In the genomic region with DNA sequence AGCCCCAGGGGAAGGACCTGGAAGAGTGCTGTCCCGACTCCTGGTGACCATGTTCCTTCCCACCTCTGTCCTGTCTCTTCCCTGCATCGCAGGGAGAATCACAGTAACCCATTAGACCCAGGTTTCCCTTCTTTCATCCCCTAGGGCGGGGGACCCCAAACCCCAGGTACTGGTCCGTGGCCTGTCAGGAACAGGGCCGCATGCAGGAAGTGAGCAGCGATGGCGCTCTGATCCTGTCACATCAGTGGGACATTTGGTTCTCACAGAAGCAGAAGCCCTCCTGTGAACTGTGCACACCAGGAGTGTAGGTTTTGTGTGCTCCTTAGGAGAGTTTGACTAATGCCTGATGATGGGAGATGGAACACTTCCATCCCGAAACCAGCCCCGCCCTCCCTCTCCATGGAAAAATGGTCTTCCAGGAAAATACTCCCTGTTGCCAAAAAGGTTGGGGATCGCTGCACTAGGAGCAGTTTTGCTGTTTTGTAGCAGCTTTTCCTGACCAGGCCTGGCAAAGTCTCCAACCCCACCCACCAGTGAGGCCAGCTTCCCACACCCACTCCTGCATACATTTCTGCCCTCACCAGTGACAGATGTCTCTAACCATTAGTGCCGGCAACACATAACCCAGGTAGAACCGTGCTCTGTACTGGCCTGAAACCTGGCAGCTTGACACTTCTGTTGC, we compare ENCODE assay signal across 9 cellular contexts. TPM values are rescaled to one million over a fixed set of nuclear protein-coding genes. Genes with fewer than 3 reads are reported as not detected.
DNase-seq lines count a peak whose midpoint lies in the region; TF ChIP-seq lines count a peak whose summit lies in the region.
"Had no signal": no experiment of that assay in that cellular context is flagged by ENCODE, and none has a peak within 500 bp of the region (broad histone marks: within the 10 kb centered on the region; RNA-seq: fewer than 3 reads in every experiment).

No MANE protein-coding gene starts in this region.

- H3K9ac ChIP-seq in GM23248, result peak overlapping the region; percentile 84
- no peak overlapping the region for H3K9ac ChIP-seq in neural progenitor cell

- no peak overlapping the region for H2AFZ ChIP-seq in GM23248
- no peak overlapping the region for H2AFZ ChIP-seq in neural progenitor cell (replicated peaks)

- H3K27ac ChIP-seq in 22Rv1, result peak overlapping the region; percentile 98; the same call in 1 of the 2 replicates
- peak overlapping the region; percentile 99 for H3K27ac ChIP-seq in GM23248
- peak overlapping the region; percentile 98 to 100 for H3K27ac ChIP-seq in coronary artery
- no peak overlapping the region for H3K27ac ChIP-seq in neural progenitor cell

- H3K4me2 ChIP-seq in GM23248 (ENCODE audit: unreplicated experiment), result peak overlapping the region; percentile 28
- no peak overlapping the region for H3K4me2 ChIP-seq in neural progenitor cell

- H3K4me1 Mint-ChIP-seq in neural progenitor cell, result peaks cover 62% of the 10 kb centered on the region

- peaks cover 13% of the 10 kb centered on the region for H3K27me3 Mint-ChIP-seq in neural progenitor cell (ENCODE audit: insufficient read depth, low read depth)

- H3K4me3 ChIP-seq in GM23248 (no peak overlapping the region), coronary artery (peak overlapping the region; percentile 28), neural progenitor cell (no peak overlapping the region)

- H3K79me2 ChIP-seq in GM23248 (ENCODE audit: insufficient read depth) (peaks cover 61% of the 10 kb centered on the region), neural progenitor cell (ENCODE audit: low read depth) (peaks cover 30% of the 10 kb centered on the region)

- H3F3A ChIP-seq in GM23248 (ENCODE audit: insufficient read depth), result peaks cover 29% of the 10 kb centered on the region
- peaks cover 31% of the 10 kb centered on the region for H3F3A ChIP-seq in neural progenitor cell (ENCODE audit: low read depth)

- H3K9me3 ChIP-seq in GM23248 (ENCODE audit: low read depth) (no peaks in the 10 kb centered on the region), neural progenitor cell (ENCODE audit: low read depth) (no peaks in the 10 kb centered on the region)
- H3K9me3 ChIP-seq: Caco-2 had no signal

- peaks cover 10% of the 10 kb centered on the region for H3K36me3 Mint-ChIP-seq in neural progenitor cell

- H3K4me1 ChIP-seq in GM23248 (ENCODE audit: insufficient read depth) (peaks cover 27% of the 10 kb centered on the region), neural progenitor cell (peaks cover 21% of the 10 kb centered on the region)

- 45 to 46% methylated on average over 12 of the region's 12 CpGs for WGBS in GM23248 (ENCODE audit: low coverage in 1 of 2, low lambda C conversion rate in 2 of 2, missing lambda C conversion rate in 2 of 2), 2 experiments

- H3K9me3 Mint-ChIP-seq in neural progenitor cell, result no peaks in the 10 kb centered on the region

- H4K20me1 ChIP-seq in GM23248 (ENCODE audit: insufficient read depth) (no peaks in the 10 kb centered on the region), neural progenitor cell (ENCODE audit: low read depth) (peaks cover 44% of the 10 kb centered on the region)

- DNase-seq in GM23248 (peak; percentile 55), coronary artery (ENCODE audit: low spot score) (no peak), neural progenitor cell (ENCODE audit: low spot score) (no peak), NCI-H1092 treated with DMSO at 0.1 percent for 48 hours (lab: John Stamatoyannopoulos, UW) (no peak), NCI-H1048 (lab: John Stamatoyannopoulos, UW) (no peak), NCI-H82 (lab: John Stamatoyannopoulos, UW) (no peak)
- DNase-seq in stimulated activated CD4-positive, alpha-beta T cell treated with anti-CD3 and anti-CD28 coated beads, Interleukin-4, amount 100 ng/mL, for 24 hours, result no peak
- DNase-seq: Caco-2 had no signal

- peak overlapping the region; percentile 43 for H3K4me3 Mint-ChIP-seq in neural progenitor cell

- H3K27me3 ChIP-seq in GM23248 (replicated peaks; ENCODE audit: insufficient read depth) (no peaks in the 10 kb centered on the region), neural progenitor cell (no peaks in the 10 kb centered on the region)

- no peaks in the 10 kb centered on the region for H3K36me3 ChIP-seq in GM23248 (ENCODE audit: low read depth)
- no peaks in the 10 kb centered on the region for H3K36me3 ChIP-seq in neural progenitor cell

- in situ Hi-C loops in GM23248 (cut with MboI), result no loop called here

- H3K27ac Mint-ChIP-seq in neural progenitor cell, result peak overlapping the region; percentile 85

- no peaks in the 10 kb centered on the region for H3K9me2 ChIP-seq in GM23248 (ENCODE audit: insufficient read depth)

- TF ChIP-seq CTCF in 22Rv1 (IDR thresholded peaks at IDR 0.05) (no peak), coronary artery (IDR thresholded peaks at IDR 0.05) (no peak), neural progenitor cell (IDR thresholded peaks at IDR 0.05) (no peak)

RNA-seq across cellular contexts. Expression of a gene that starts 10.5 kb away (rescaled TPM):
- total RNA-seq in GM23248 (2014; rRNA removed; shearing (Covaris generic)), result 3.7 and 6.2 TPM in 2 replicates
- polyA plus RNA-seq in GM23248 (2016; fragmentation: Nextera tagmentation; extraction: Ambion mirVana), result 6.2 and 8.2 TPM in 2 replicates
- 2.2 and 11.1 TPM in 2 replicates for total RNA-seq in neural progenitor cell (ENCODE audit: low replicate concordance)

RNA-seq across cellular contexts. Expression of a gene that starts 53.0 kb away (rescaled TPM):
- total RNA-seq in GM23248 (2014; rRNA removed; shearing (Covaris generic)), result 29.2 and 32.3 TPM in 2 replicates
- 17.8 and 19.8 TPM in 2 replicates for polyA plus RNA-seq in GM23248 (2016; fragmentation: Nextera tagmentation; extraction: Ambion mirVana)
- 39.0 and 70.7 TPM in 2 replicates for total RNA-seq in neural progenitor cell (ENCODE audit: low replicate concordance)

RNA-seq across cellular contexts. Expression of a gene that starts 54.1 kb away (rescaled TPM):
- 44.6 and 73.3 TPM in 2 replicates for total RNA-seq in GM23248 (2014; rRNA removed; shearing (Covaris generic))
- polyA plus RNA-seq in GM23248 (2016; fragmentation: Nextera tagmentation; extraction: Ambion mirVana), result 45.7 and 46.9 TPM in 2 replicates
- total RNA-seq in neural progenitor cell (ENCODE audit: low replicate concordance), result 42.2 and 55.0 TPM in 2 replicates
